1 cellular context compared by ENCODE assay signal in genomic region chr1:119711804-119712341, GRCh38.
TF ChIP-seq lines count a peak whose summit lies in the region.

TSS of gene PHGDH (plus strand) at chr1:119711934. CDS start at chr1:119712023, 89 bp downstream.

TF ChIP-seq in Ishikawa, 13 proteins besides CTCF, POLR2A, EP300 and RAD21 (continued from another document):
- TF ChIP-seq, protein P1, sequence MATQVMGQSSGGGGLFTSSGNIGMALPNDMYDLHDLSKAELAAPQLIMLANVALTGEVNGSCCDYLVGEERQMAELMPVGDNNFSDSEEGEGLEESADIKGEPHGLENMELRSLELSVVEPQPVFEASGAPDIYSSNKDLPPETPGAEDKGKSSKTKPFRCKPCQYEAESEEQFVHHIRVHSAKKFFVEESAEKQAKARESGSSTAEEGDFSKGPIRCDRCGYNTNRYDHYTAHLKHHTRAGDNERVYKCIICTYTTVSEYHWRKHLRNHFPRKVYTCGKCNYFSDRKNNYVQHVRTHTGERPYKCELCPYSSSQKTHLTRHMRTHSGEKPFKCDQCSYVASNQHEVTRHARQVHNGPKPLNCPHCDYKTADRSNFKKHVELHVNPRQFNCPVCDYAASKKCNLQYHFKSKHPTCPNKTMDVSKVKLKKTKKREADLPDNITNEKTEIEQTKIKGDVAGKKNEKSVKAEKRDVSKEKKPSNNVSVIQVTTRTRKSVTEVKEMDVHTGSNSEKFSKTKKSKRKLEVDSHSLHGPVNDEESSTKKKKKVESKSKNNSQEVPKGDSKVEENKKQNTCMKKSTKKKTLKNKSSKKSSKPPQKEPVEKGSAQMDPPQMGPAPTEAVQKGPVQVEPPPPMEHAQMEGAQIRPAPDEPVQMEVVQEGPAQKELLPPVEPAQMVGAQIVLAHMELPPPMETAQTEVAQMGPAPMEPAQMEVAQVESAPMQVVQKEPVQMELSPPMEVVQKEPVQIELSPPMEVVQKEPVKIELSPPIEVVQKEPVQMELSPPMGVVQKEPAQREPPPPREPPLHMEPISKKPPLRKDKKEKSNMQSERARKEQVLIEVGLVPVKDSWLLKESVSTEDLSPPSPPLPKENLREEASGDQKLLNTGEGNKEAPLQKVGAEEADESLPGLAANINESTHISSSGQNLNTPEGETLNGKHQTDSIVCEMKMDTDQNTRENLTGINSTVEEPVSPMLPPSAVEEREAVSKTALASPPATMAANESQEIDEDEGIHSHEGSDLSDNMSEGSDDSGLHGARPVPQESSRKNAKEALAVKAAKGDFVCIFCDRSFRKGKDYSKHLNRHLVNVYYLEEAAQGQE (IDR thresholded peaks at IDR 0.05; ENCODE audit: low read depth): no peak
- TF ChIP-seq TAF1 (IDR thresholded peaks at IDR 0.05; ENCODE audit: low read depth) (peak; percentile 89), CEBPB (IDR thresholded peaks at IDR 0.05) (no peak), USF1 (IDR thresholded peaks at IDR 0.05) (no peak), EGR1 (IDR thresholded peaks at IDR 0.05) (no peak), NFIC (IDR thresholded peaks at IDR 0.05) (no peak), TCF12 (IDR thresholded peaks at IDR 0.05; ENCODE audit: low read depth) (0 out of 2 replicates have a peak, but pooled peaks have one; percentile 19), FOXM1 (IDR thresholded peaks at IDR 0.05; ENCODE audit: borderline replicate concordance, low read depth) (no peak), TEAD4 (IDR thresholded peaks at IDR 0.05) (no peak), YY1 (IDR thresholded peaks at IDR 0.05; ENCODE audit: low read depth) (peak; percentile 42; the same call in 1 of the 2 replicates), ZBTB7A (IDR thresholded peaks at IDR 0.05; ENCODE audit: low read depth) (no peak)
- TF ChIP-seq, protein P2, sequence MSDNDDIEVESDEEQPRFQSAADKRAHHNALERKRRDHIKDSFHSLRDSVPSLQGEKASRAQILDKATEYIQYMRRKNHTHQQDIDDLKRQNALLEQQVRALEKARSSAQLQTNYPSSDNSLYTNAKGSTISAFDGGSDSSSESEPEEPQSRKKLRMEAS (IDR thresholded peaks at IDR 0.05): peak; percentile 49
